Comparison of ENCODE assay signal across 9 cellular contexts in genomic region chr19:13834308-13834790, GRCh38. TPM values are rescaled to one million over a fixed set of nuclear protein-coding genes. Genes with fewer than 3 reads are reported as not detected.
DNase-seq lines count a peak whose midpoint lies in the region; ATAC-seq and TF ChIP-seq lines count a peak whose summit lies in the region.
"Had no signal": no experiment of that assay in that cellular context is flagged by ENCODE, and none has a peak within 500 bp of the region (broad histone marks: within the 10 kb centered on the region; RNA-seq: fewer than 3 reads in every experiment).

No MANE protein-coding gene starts in this region.

- no peak for ATAC-seq in GM18861 (IDR thresholded peaks at IDR 0.05; ENCODE audit: unreplicated experiment)

- H3K9me3 ChIP-seq in HEK293 (ENCODE audit: control insufficient read depth, insufficient read depth, low read depth, low read length) (no peaks in the 10 kb centered on the region), skeletal muscle tissue (ENCODE audit: control insufficient read depth in 3 of 3, low read length in 3 of 3) (no peaks in the 10 kb centered on the region)

- peaks cover 0 to 27% of the 10 kb centered on the region in 2 experiments; a peak in 1 of 3 replicates for H3K36me3 ChIP-seq in HEK293 (ENCODE audit: control insufficient read depth in 2 of 2, insufficient read depth in 1 of 2, low read length in 2 of 2)
- H3K36me3 ChIP-seq in skeletal muscle tissue (ENCODE audit: control insufficient read depth in 3 of 3, insufficient read depth in 3 of 3, low read length in 3 of 3), result peaks cover 16 to 28% (median 20%) of the 10 kb centered on the region in 3 donors

- no peaks in the 10 kb centered on the region for H3K27me3 ChIP-seq in skeletal muscle tissue (ENCODE audit: control insufficient read depth in 3 of 3, insufficient read depth in 3 of 3, low read length in 3 of 3)

- CTCF ChIA-PET in HEK293 (lab: Yijun Ruan, JAX), result interaction anchor here (0.7 to 1.4 kb wide), 4 partner anchors 13 to 158 kb away, joined by 3 to 7 read pairs (median 4); no protein-coding TSS in a partner anchor

- POLR2A ChIA-PET in HEK293 (lab: Yijun Ruan, JAX), result interaction anchor here (0.7 kb wide), 1 partner anchor 10 kb away, joined by 3 read pairs; no protein-coding TSS in a partner anchor

- H3K4me1 ChIP-seq in HEK293 (ENCODE audit: control insufficient read depth, insufficient read depth, low read length) (no peaks in the 10 kb centered on the region), skeletal muscle tissue (ENCODE audit: control insufficient read depth in 3 of 3, insufficient read depth in 3 of 3, low read length in 3 of 3) (peaks cover 54 to 58% (median 56%) of the 10 kb centered on the region in 3 donors)

- H3K27ac ChIP-seq in HEK293 (ENCODE audit: extremely low read depth, low read depth, low read length), result no peak overlapping the region
- peak overlapping the region; percentile 59; the same call in 1 of the 2 replicates for H3K27ac ChIP-seq in VCaP
- H3K27ac ChIP-seq in skeletal muscle tissue (ENCODE audit: low read depth, low read length), result peak overlapping the region; percentile 76

- DNase-seq in fibroblast of mammary gland (ENCODE audit: low read depth), result peak; percentile 73
- no peak for DNase-seq in GM10266 (ENCODE audit: extremely low spot score)
- DNase-seq in NCI-H1694 (lab: John Stamatoyannopoulos, UW), result no peak
- no peak for DNase-seq in inferior parietal cortex (ENCODE audit: extremely low spot score)

- peak overlapping the region in 2 of 3 donors; percentile 47 to 60 for H3K9ac ChIP-seq in skeletal muscle tissue (ENCODE audit: low read depth in 1 of 3, low read length in 3 of 3)

- no peak overlapping the region for H3K4me3 ChIP-seq in HEK293 (ENCODE audit: low read depth, low read length)
- no peak overlapping the region for H3K4me3 ChIP-seq in fibroblast of mammary gland (ENCODE audit: control insufficient read depth, low read depth, low read length)
- H3K4me3 ChIP-seq in skeletal muscle tissue (ENCODE audit: low read length in 3 of 3), result peak overlapping the region in 2 of 3 donors; percentile 22 to 56

- no peak for TF ChIP-seq CTCF in HEK293 (tag by site-specific recombination; IDR thresholded peaks at IDR 0.05)
- no peak for TF ChIP-seq CTCF in VCaP (conservative IDR thresholded peaks at IDR 0.05)
- no peak for TF ChIP-seq CTCF in fibroblast of mammary gland (conservative IDR thresholded peaks at IDR 0.05; ENCODE audit: control insufficient read depth, insufficient read depth, low read depth, low read length)
- no peak for TF ChIP-seq CTCF in GM10266 (IDR thresholded peaks at IDR 0.05; ENCODE audit: control insufficient read depth, insufficient read depth, low read depth, missing control alignments)

TF ChIP-seq in HEK293, 187 proteins besides CTCF, POLR2A, EP300 and RAD21:
- peak; percentile 32; the same call in 1 of the 2 replicates for TF ChIP-seq ZNF366 (tag by site-specific recombination; conservative IDR thresholded peaks at IDR 0.05)
- peak; percentile 80 for TF ChIP-seq ZBTB17 (tag by site-specific recombination; IDR thresholded peaks at IDR 0.05)
- TF ChIP-seq REPIN1 (tag by site-specific recombination; IDR thresholded peaks at IDR 0.05; ENCODE audit: low read depth), result no peak

RNA-seq across cellular contexts. Expression of gene ZSWIM4, which starts 39.1 kb away (rescaled TPM):
- 2.6 TPM for total RNA-seq in skeletal muscle tissue

RNA-seq across cellular contexts. Expression of gene NANOS3, which starts 42.6 kb away (rescaled TPM):
- not detected for total RNA-seq in skeletal muscle tissue
- total RNA-seq: pulmonary artery endothelial cell had no signal

Comparison
In these comparisons a context has a peak if more than half of its experiments do, and no peak if none do; other contexts are left out.
1. H3K4me3 ChIP-seq: peak in skeletal muscle tissue (2 of 3); none in HEK293 (single experiment) and fibroblast of mammary gland (single experiment).